ENCODE assay signal across 14 cellular contexts in the genomic region with DNA sequence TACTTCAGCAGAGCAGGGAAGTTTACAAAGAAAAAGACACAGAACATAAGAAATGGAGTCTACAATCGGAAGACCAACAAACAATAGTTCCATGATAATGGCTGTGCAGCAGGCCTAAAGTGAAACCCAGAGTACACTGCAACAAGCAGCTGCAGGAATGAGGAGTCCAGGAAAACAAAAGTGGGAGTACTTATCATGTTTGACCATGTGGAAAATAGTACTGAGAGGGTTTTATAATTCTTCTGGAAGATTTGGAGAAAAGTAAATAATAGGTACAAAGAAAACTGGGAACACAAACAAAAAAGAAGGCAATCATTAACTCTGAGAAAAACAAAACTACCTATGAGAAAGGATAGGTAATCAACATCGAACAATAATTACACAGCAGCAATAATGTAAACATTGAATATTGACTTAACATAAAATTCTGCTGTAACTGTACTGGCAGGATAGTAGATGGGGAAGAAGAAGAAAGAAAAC.
DNase-seq lines count a peak whose midpoint lies in the region; ATAC-seq, FAIRE-seq and TF ChIP-seq lines count a peak whose summit lies in the region.
"Had no signal": no experiment of that assay in that cellular context is flagged by ENCODE, and none has a peak within 500 bp of the region (broad histone marks: within the 10 kb centered on the region; RNA-seq: fewer than 3 reads in every experiment).

No MANE protein-coding gene starts in this region.

- H3K9me3 ChIP-seq in stomach (no peaks in the 10 kb centered on the region), right cardiac atrium (ENCODE audit: control insufficient read depth, low read length) (no peaks in the 10 kb centered on the region)
- H3K9me3 ChIP-seq: BLaER1 had no signal

- WGBS in stomach, 5 donors: 31 to 63% (median 52%) methylated on average over 2 of the region's 2 CpGs
- WGBS in right cardiac atrium: 91% methylated on average over 2 of the region's 2 CpGs

- no peaks in the 10 kb centered on the region for H3K36me3 ChIP-seq in stomach
- H3K36me3 ChIP-seq: BLaER1 had no signal

- H3K4me1 ChIP-seq in stomach (peaks cover 0 to 28% (median 0%) of the 10 kb centered on the region in 4 donors), right cardiac atrium (ENCODE audit: control insufficient read depth, insufficient read depth, low read length) (no peaks in the 10 kb centered on the region)
- H3K4me1 ChIP-seq: BLaER1 had no signal

- no peaks in the 10 kb centered on the region for H3K9me3 Mint-ChIP-seq in activated T-helper 2 cell treated with anti-CD3 and anti-CD28 coated beads, Interferon-gamma antibody, Interleukin-2, Interleukin-4, amounts not matched to agents 10 μg/mL and 5 μg/mL and 100 μg/mL, durations not matched to agents 14 hours and 24 hours and 36 hours

- DNase-seq in NCI-H1105 treated with DMSO at 0.1 percent for 48 hours (lab: John Stamatoyannopoulos, UW) (peak; percentile 13), NCI-H1105 (lab: John Stamatoyannopoulos, UW) (no peak), NCI-H146 treated with DMSO at 0.1 percent for 48 hours (lab: John Stamatoyannopoulos, UW; ENCODE audit: unreplicated experiment) (peak; percentile 45), left colon (no peak), stomach (no peak), right cardiac atrium (no peak), D721Med (ENCODE audit: insufficient read length, low spot score) (no peak)
- DNase-seq in activated T-helper 2 cell treated with anti-CD3 and anti-CD28 coated beads, Interferon-gamma antibody, Interleukin-2, Interleukin-4, amounts not matched to agents 10 μg/mL and 5 μg/mL and 100 μg/mL, durations not matched to agents 14 hours and 24 hours and 36 hours (ENCODE audit: low spot score): no peak
- DNase-seq: 8988T, H7, NCI-H1694 treated with DMSO at 0.1 percent for 48 hours, NCI-H446, NCI-H82 had no signal

- TF ChIP-seq CTCF in stomach (IDR thresholded peaks at IDR 0.05) (no peak), D721Med (IDR thresholded peaks at IDR 0.05; ENCODE audit: insufficient read depth, missing control alignments) (no peak)

- H3K4me3 ChIP-seq in stomach (no peak overlapping the region), right cardiac atrium (ENCODE audit: low read length) (no peak overlapping the region)
- H3K4me3 ChIP-seq: BLaER1 had no signal

- no peak overlapping the region for H3K4me3 Mint-ChIP-seq in activated T-helper 2 cell treated with anti-CD3 and anti-CD28 coated beads, Interferon-gamma antibody, Interleukin-2, Interleukin-4, amounts not matched to agents 10 μg/mL and 5 μg/mL and 100 μg/mL, durations not matched to agents 14 hours and 24 hours and 36 hours (ENCODE audit: low read depth)

- ATAC-seq in left colon (peak; percentile 90), right cardiac atrium (no peak)

- no peak for FAIRE-seq in D721Med (lab: Jason Lieb, UNC)

- H3K27me3 Mint-ChIP-seq in activated T-helper 2 cell treated with anti-CD3 and anti-CD28 coated beads, Interferon-gamma antibody, Interleukin-2, Interleukin-4, amounts not matched to agents 10 μg/mL and 5 μg/mL and 100 μg/mL, durations not matched to agents 14 hours and 24 hours and 36 hours (ENCODE audit: low read depth): no peaks in the 10 kb centered on the region

- no peaks in the 10 kb centered on the region for H3K36me3 Mint-ChIP-seq in activated T-helper 2 cell treated with anti-CD3 and anti-CD28 coated beads, Interferon-gamma antibody, Interleukin-2, Interleukin-4, amounts not matched to agents 10 μg/mL and 5 μg/mL and 100 μg/mL, durations not matched to agents 14 hours and 24 hours and 36 hours (ENCODE audit: low read depth)

- intact Hi-C loops in left colon (cut with DNase I, micrococcal nuclease): no loop called here
- intact Hi-C loops in stomach (cut with DNase I; ENCODE audit: low total_unique reads): no loop called here
- intact Hi-C loops in right cardiac atrium (cut with DNase I): no loop called here
- intact Hi-C loops in activated T-helper 2 cell treated with anti-CD3 and anti-CD28 coated beads, Interferon-gamma antibody, Interleukin-2, Interleukin-4, amounts not matched to agents 10 μg/mL and 5 μg/mL and 100 μg/mL, durations not matched to agents 14 hours and 24 hours and 36 hours (cut with micrococcal nuclease): loop anchor here (10.0 kb wide), 1 partner anchor 57 kb away; no protein-coding TSS in a partner anchor

- no peak overlapping the region for H3K27ac Mint-ChIP-seq in activated T-helper 2 cell treated with anti-CD3 and anti-CD28 coated beads, Interferon-gamma antibody, Interleukin-2, Interleukin-4, amounts not matched to agents 10 μg/mL and 5 μg/mL and 100 μg/mL, durations not matched to agents 14 hours and 24 hours and 36 hours

- no peaks in the 10 kb centered on the region for H3K27me3 ChIP-seq in stomach
- no peaks in the 10 kb centered on the region for H3K27me3 ChIP-seq in right cardiac atrium (ENCODE audit: control insufficient read depth, insufficient read depth)
- H3K27me3 ChIP-seq: BLaER1 had no signal

- no peaks in the 10 kb centered on the region for H3K4me1 Mint-ChIP-seq in activated T-helper 2 cell treated with anti-CD3 and anti-CD28 coated beads, Interferon-gamma antibody, Interleukin-2, Interleukin-4, amounts not matched to agents 10 μg/mL and 5 μg/mL and 100 μg/mL, durations not matched to agents 14 hours and 24 hours and 36 hours (ENCODE audit: low read depth)

- H3K27ac ChIP-seq in stomach (peak overlapping the region in 3 of 5 donors; percentile 34 to 43 (median 41)), right cardiac atrium (ENCODE audit: low read length) (no peak overlapping the region)
- H3K27ac ChIP-seq: BLaER1 had no signal

- TF ChIP-seq POLR2A in stomach (IDR thresholded peaks at IDR 0.05): no peak

- TF ChIP-seq EP300 in stomach (IDR thresholded peaks at IDR 0.05): no peak

Comparison
In these comparisons a context has a peak if more than half of its experiments do, and no peak if none do; other contexts are left out.
1. DNase-seq: peak in NCI-H1105 treated with DMSO at 0.1 percent for 48 hours (single experiment) and NCI-H146 treated with DMSO at 0.1 percent for 48 hours (single experiment); none in NCI-H1105 (single experiment), left colon (0 of 2), stomach (single experiment), right cardiac atrium (0 of 3), D721Med (single experiment) and activated T-helper 2 cell treated with anti-CD3 and anti-CD28 coated beads, Interferon-gamma antibody, Interleukin-2, Interleukin-4, amounts not matched to agents 10 μg/mL and 5 μg/mL and 100 μg/mL, durations not matched to agents 14 hours and 24 hours and 36 hours (single experiment).